ENCODE assay signal across 7 cellular contexts in the genomic region with DNA sequence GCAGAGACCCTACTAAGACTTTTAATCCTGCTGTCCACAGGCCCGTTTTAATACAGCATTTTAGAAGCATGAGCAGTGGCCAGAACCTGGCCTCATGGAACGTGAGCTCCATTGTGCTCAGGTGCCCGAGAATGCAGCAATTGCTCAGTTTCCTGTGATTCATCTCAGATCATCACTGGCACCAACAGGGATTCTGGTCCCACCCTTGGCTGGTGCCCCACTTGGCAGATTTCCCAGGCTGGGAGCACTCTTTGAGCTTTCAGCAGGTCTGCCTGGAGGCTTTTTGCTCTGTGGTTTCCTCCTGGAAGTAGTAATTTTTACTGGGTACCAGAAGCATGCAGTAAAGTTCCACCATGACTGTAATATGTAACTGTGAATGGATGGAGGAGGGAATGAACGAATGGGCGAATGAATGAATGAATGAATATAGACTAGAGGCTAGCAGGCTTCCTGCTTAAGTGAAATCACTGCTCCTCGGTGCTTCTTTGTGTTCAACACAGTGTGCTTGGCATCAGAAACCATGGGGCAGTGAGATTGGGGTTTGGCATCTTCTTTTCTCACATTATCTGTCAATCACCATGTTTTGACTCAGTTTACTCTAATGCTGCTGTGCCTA.
A peak's percentile ranks its signal among the peaks of the same experiment; 100 is the strongest.
DNase-seq lines count a peak whose midpoint lies in the region; ATAC-seq, FAIRE-seq and TF ChIP-seq lines count a peak whose summit lies in the region.

No MANE protein-coding gene starts in this region.

- no TSS peak for BruUV-seq in endothelial cell of umbilical vein (replicated peaks; lab: Mats Ljungman, UMichigan)

- no peaks in the 10 kb centered on the region for H4K20me1 ChIP-seq in GM23248 (ENCODE audit: insufficient read depth)
- no peaks in the 10 kb centered on the region for H4K20me1 ChIP-seq in endothelial cell of umbilical vein (replicated peaks; ENCODE audit: control insufficient read depth, extremely low read depth, insufficient read depth, low read length)
- H4K20me1 ChIP-seq in osteoblast (ENCODE audit: insufficient read depth, low read length): no peaks in the 10 kb centered on the region

- H3K9ac ChIP-seq in GM23248 (peak overlapping the region; percentile 23), endothelial cell of umbilical vein (replicated peaks; ENCODE audit: extremely low read depth, insufficient read depth, low read length) (peak overlapping the region; percentile 53)

- peak; percentile 88 for FAIRE-seq in endothelial cell of umbilical vein (lab: Jason Lieb, UNC)

- no peaks in the 10 kb centered on the region for H3K9me2 ChIP-seq in GM23248 (ENCODE audit: insufficient read depth)

- POLR2A ChIA-PET in endothelial cell of umbilical vein (lab: Charles Lee): no interaction called here

- H3K79me2 ChIP-seq in GM23248 (ENCODE audit: insufficient read depth) (peaks cover 29% of the 10 kb centered on the region), endothelial cell of umbilical vein (ENCODE audit: control insufficient read depth, insufficient read depth, low read length) (no peaks in the 10 kb centered on the region), osteoblast (ENCODE audit: insufficient read depth, low read length) (no peaks in the 10 kb centered on the region)

- H3K4me3 ChIP-seq in GM23248 (no peak overlapping the region), endothelial cell of umbilical vein (replicated peaks in 1 of 3; ENCODE audit: insufficient read depth in 1 of 3, low read depth in 1 of 3, low read length in 3 of 3) (peak overlapping the region in 1 of 3 experiments; percentile 3), osteoblast (ENCODE audit: insufficient read depth, low read length) (no peak overlapping the region)

- H3K9me3 ChIP-seq in GM23248 (ENCODE audit: low read depth) (no peaks in the 10 kb centered on the region), endothelial cell of umbilical vein (replicated peaks; ENCODE audit: control insufficient read depth, insufficient read depth, low read length) (no peaks in the 10 kb centered on the region), osteoblast (ENCODE audit: low read depth, low read length) (no peaks in the 10 kb centered on the region)

- intact Hi-C loops in endothelial cell of umbilical vein (cut with micrococcal nuclease): loop anchor here (1.0 kb wide), 3 partner anchors 25 to 321 kb away; no protein-coding TSS in a partner anchor

- H3K27ac ChIP-seq in GM23248 (peak overlapping the region; percentile 85), endothelial cell of umbilical vein (ENCODE audit: insufficient read depth, low read depth, low read length) (peak overlapping the region; percentile 80), osteoblast (ENCODE audit: low read depth, low read length) (peak overlapping the region; percentile 43)

- in situ Hi-C loops in GM23248 (cut with MboI): no loop called here

- H3K27me3 ChIP-seq in GM23248 (replicated peaks; ENCODE audit: insufficient read depth): no peaks in the 10 kb centered on the region
- H3K27me3 ChIP-seq in endothelial cell of umbilical vein (ENCODE audit: control insufficient read depth in 2 of 2, insufficient read depth in 2 of 2, low read length in 2 of 2): no peaks in the 10 kb centered on the region
- no peaks in the 10 kb centered on the region for H3K27me3 ChIP-seq in osteoblast (ENCODE audit: insufficient read depth, low read length)

- TF ChIP-seq CTCF in endothelial cell of umbilical vein (IDR thresholded peaks at IDR 0.05; ENCODE audit: extremely low read depth in 1 of 2, insufficient read depth in 1 of 2, low read depth in 1 of 2, low read length in 2 of 2) (no peak), osteoblast (IDR thresholded peaks at IDR 0.05; ENCODE audit: extremely low read depth, low read depth, low read length) (no peak), GM20000 (IDR thresholded peaks at IDR 0.05; ENCODE audit: extremely low read depth, missing control alignments) (no peak)

- no peak overlapping the region for H2AFZ ChIP-seq in GM23248
- H2AFZ ChIP-seq in endothelial cell of umbilical vein (ENCODE audit: low read depth, low read length): no peak overlapping the region
- H2AFZ ChIP-seq in osteoblast (ENCODE audit: low read length): no peak overlapping the region

- peaks cover 40% of the 10 kb centered on the region for H3F3A ChIP-seq in GM23248 (ENCODE audit: insufficient read depth)

- TF ChIP-seq POLR2A in endothelial cell of umbilical vein (IDR thresholded peaks at IDR 0.05; ENCODE audit: low read depth, low read length): no peak

- H3K36me3 ChIP-seq in GM23248 (ENCODE audit: low read depth): no peaks in the 10 kb centered on the region
- no peaks in the 10 kb centered on the region for H3K36me3 ChIP-seq in endothelial cell of umbilical vein (ENCODE audit: control insufficient read depth in 2 of 2, extremely low read depth in 1 of 2, insufficient read depth in 2 of 2, low read length in 2 of 2)
- H3K36me3 ChIP-seq in osteoblast (ENCODE audit: insufficient read depth, low read length): no peaks in the 10 kb centered on the region

- WGBS in GM23248 (ENCODE audit: low coverage in 1 of 2, low lambda C conversion rate in 2 of 2, missing lambda C conversion rate in 2 of 2), 2 experiments: 7 to 9% methylated on average over 6 of the region's 6 CpGs

- peaks cover 59% of the 10 kb centered on the region for H3K4me1 ChIP-seq in GM23248 (ENCODE audit: insufficient read depth)
- peaks cover 37% of the 10 kb centered on the region for H3K4me1 ChIP-seq in endothelial cell of umbilical vein (ENCODE audit: control insufficient read depth, extremely low read depth, insufficient read depth, low read length)
- H3K4me1 ChIP-seq in osteoblast (ENCODE audit: insufficient read depth, low read length): peaks cover 55% of the 10 kb centered on the region

- CTCF ChIA-PET in endothelial cell of umbilical vein (lab: Charles Lee): interaction anchor here (0.8 to 2.6 kb wide), 8 partner anchors 9 to 379 kb away, joined by 3 to 14 read pairs (median 4); no protein-coding TSS in a partner anchor

- peak; percentile 96 for DNase-seq in GM23248
- peak; percentile 86 for DNase-seq in NCI-H446 treated with DMSO at 0.1 percent for 48 hours (lab: John Stamatoyannopoulos, UW)
- DNase-seq in endothelial cell of umbilical vein (ENCODE audit: low read depth, low spot score): peak; percentile 95
- DNase-seq in osteoblast (ENCODE audit: insufficient read length, low spot score, missing footprints): no peak
- DNase-seq in GM20000 (ENCODE audit: low spot score): no peak

- H3K9me1 ChIP-seq in endothelial cell of umbilical vein (replicated peaks; ENCODE audit: control insufficient read depth, extremely low read depth, insufficient read depth, low read length): no peaks in the 10 kb centered on the region

- ATAC-seq in GM21526 (IDR thresholded peaks at IDR 0.05; ENCODE audit: low FRiP score, unreplicated experiment): no peak
- ATAC-seq in GM19035 (IDR thresholded peaks at IDR 0.05; ENCODE audit: unreplicated experiment): no peak

- peak overlapping the region; percentile 45 for H3K4me2 ChIP-seq in GM23248 (ENCODE audit: unreplicated experiment)
- H3K4me2 ChIP-seq in endothelial cell of umbilical vein (ENCODE audit: insufficient read depth, low read length): peak overlapping the region; percentile 61
- H3K4me2 ChIP-seq in osteoblast (ENCODE audit: insufficient read depth, low read length): peak overlapping the region; percentile 4

- dilution Hi-C loops in endothelial cell of umbilical vein (cut with MboI; ENCODE audit: extremely low pct_ligation_motif_present, low sequenced_read_pairs): no loop called here

TF ChIP-seq in endothelial cell of umbilical vein, 7 proteins besides CTCF, POLR2A, EP300 and RAD21:
- TF ChIP-seq, protein P1, sequence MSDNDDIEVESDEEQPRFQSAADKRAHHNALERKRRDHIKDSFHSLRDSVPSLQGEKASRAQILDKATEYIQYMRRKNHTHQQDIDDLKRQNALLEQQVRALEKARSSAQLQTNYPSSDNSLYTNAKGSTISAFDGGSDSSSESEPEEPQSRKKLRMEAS (IDR thresholded peaks at IDR 0.05; ENCODE audit: insufficient read depth, insufficient read length): no peak
- TF ChIP-seq FOS (IDR thresholded peaks at IDR 0.05; ENCODE audit: borderline replicate concordance, insufficient read depth, low read length) (peak; percentile 96), MYC (IDR thresholded peaks at IDR 0.05; ENCODE audit: low read depth, low read length) (peak; percentile 57), JUN (IDR thresholded peaks at IDR 0.05; ENCODE audit: borderline replicate concordance, insufficient read depth, insufficient read length, low read depth) (peak; percentile 87), GATA2 (IDR thresholded peaks at IDR 0.05; ENCODE audit: insufficient read depth, insufficient read length, low read depth, low read length) (peak; percentile 74), POLR2AphosphoS5 (IDR thresholded peaks at IDR 0.05; ENCODE audit: insufficient read depth, low read depth, low read length) (peak; percentile 97)
TF ChIP-seq in endothelial cell of umbilical vein: peak in this region for 5.

Comparison
In these comparisons a context has a peak if more than half of its experiments do, and no peak if none do; other contexts are left out.
1. DNase-seq: peak in GM23248 (single experiment), NCI-H446 treated with DMSO at 0.1 percent for 48 hours (single experiment) and endothelial cell of umbilical vein (single experiment); none in osteoblast (single experiment) and GM20000 (single experiment).
2. H3K4me2 ChIP-seq: peak in every context shown above with its lines; median percentile 61 in endothelial cell of umbilical vein; 45 in GM23248; 4 in osteoblast.
3. Peak in every context shown above with its lines, with median percentiles within 50 percentile points of each other: H3K27ac ChIP-seq.